Comparison of ENCODE assay signal across 16 cellular contexts in the genomic region with DNA sequence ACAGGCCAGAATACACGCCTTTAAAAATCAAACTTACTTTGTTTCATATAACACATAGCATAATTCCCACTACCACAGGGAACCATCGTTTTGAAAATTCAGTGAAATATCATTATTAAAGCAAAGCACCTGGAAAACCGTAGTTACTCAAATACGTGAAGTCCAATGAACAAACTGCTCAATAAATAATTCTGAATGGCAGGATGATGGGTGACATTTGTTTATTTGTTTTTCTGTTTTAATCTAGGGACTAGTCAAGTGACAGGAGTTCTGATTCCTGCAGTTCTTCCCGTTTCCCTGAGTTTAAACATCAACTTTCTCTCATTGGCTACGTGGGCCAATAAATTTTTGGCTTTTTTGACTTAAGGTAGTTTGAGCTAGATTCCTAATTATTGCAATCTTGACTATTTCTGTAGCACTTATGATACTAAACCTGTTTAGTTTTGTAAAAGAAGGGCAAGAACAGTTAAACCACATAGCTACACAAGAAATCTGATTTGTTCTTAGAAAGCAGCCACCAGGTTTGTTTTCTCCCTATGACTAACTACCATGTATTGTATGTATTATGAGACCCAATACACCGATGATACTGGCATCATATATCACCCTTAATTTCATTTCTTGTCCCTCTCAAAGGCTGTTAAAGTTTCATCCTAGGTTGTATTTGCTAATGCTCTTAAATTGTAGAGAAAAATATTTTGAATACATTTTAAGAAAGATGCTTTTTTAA.
"Had no signal": no experiment of that assay in that cellular context is flagged by ENCODE, and none has a peak within 500 bp of the region (broad histone marks: within the 10 kb centered on the region; RNA-seq: fewer than 3 reads in every experiment).

No MANE protein-coding gene starts in this region.

- DNase-seq: activated B cell treated with CpG ODN at 0.5 μM for 24 hours; activated CD4-positive, alpha-beta T cell treated with anti-CD3 and anti-CD28 coated beads, Interleukin-2, amount 50 U/mL, for 48 hours; activated gamma-delta T cell treated with Interleukin-2 at 50 U/mL for 16 hours; heart left ventricle; left colon; midbrain; naive B cell; pancreas; SJCRH30; spleen had no signal

- H3K27ac Mint-ChIP-seq: activated B cell treated with CpG ODN at 0.5 μM for 24 hours, naive B cell, neural progenitor cell had no signal

- FAIRE-seq: astrocyte, bronchial epithelial cell, frontal cortex, pancreas, TTC549 had no signal

- H3K9me3 Mint-ChIP-seq: activated B cell treated with CpG ODN at 0.5 μM for 24 hours, naive B cell, neural progenitor cell had no signal

- H3K4me1 Mint-ChIP-seq: neural progenitor cell had no signal

- H3K27me3 Mint-ChIP-seq: activated B cell treated with CpG ODN at 0.5 μM for 24 hours, naive B cell had no signal

- H3K4me3 Mint-ChIP-seq: activated B cell treated with CpG ODN at 0.5 μM for 24 hours, neural progenitor cell had no signal

- ATAC-seq: heart left ventricle, left colon, pancreas, sciatic nerve had no signal
